Comparison of ENCODE assay signal across 1 cellular context in the genomic region with DNA sequence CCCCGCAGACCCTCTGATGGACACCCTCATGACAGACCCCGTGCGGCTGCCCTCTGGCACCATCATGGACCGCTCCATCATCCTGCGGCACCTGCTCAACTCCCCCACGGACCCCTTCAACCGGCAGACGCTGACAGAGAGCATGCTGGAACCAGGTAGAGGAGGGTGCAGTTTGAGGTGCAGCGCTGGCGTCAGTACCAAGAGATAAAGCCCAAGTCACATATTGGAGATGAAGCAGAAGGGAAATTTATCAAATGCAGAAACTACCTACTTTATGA.
TF ChIP-seq lines count a peak whose summit lies in the region.

No MANE protein-coding gene starts in this region.

TF ChIP-seq in IMR-90, 13 proteins besides CTCF, POLR2A, EP300 and RAD21:
- TF ChIP-seq MXI1 (IDR thresholded peaks at IDR 0.05; ENCODE audit: borderline replicate concordance, low read depth, low read length) (no peak), MAFK (IDR thresholded peaks at IDR 0.05; ENCODE audit: low read depth, low read length) (no peak)
